29 cellular contexts compared by ENCODE assay signal in genomic region chr2:240163056-240163714, GRCh38. TPM values are rescaled to one million over a fixed set of nuclear protein-coding genes. Genes with fewer than 3 reads are reported as not detected.
"Had no signal": no experiment of that assay in that cellular context is flagged by ENCODE, and none has a peak within 500 bp of the region (broad histone marks: within the 10 kb centered on the region; RNA-seq: fewer than 3 reads in every experiment).

No MANE protein-coding gene starts in this region.

- H3K9me3 Mint-ChIP-seq: activated T-cell treated with anti-CD3 and anti-CD28 coated beads, Interleukin-2, amount 50 U/mL, for 4 hours had no signal

- H3K4me3 Mint-ChIP-seq: activated CD4-positive, alpha-beta memory T cell treated with anti-CD3 and anti-CD28 coated beads for 36 hours; activated CD4-positive, alpha-beta T cell treated with anti-CD3 and anti-CD28 coated beads, Interleukin-2, amount 10 ng/mL, durations not matched to agents 7 days and 5 days; activated naive CD4-positive, alpha-beta T cell treated with anti-CD3 and anti-CD28 coated beads for 36 hours; activated T-cell treated with anti-CD3 and anti-CD28 coated beads, Interleukin-2, amount 50 U/mL, for 4 hours had no signal

- H3K27me3 Mint-ChIP-seq: activated CD4-positive, alpha-beta T cell treated with anti-CD3 and anti-CD28 coated beads, Interleukin-2, amount 10 ng/mL, durations not matched to agents 7 days and 5 days had no signal

- DNase-seq: activated CD4-positive, alpha-beta memory T cell treated with anti-CD3 and anti-CD28 coated beads for 36 hours; activated CD4-positive, alpha-beta T cell treated with anti-CD3 and anti-CD28 coated beads, Interleukin-2, amount 10 ng/mL, durations not matched to agents 7 days and 5 days; activated CD4-positive, CD25-positive, alpha-beta regulatory T cell; activated CD8-positive, alpha-beta memory T cell treated with anti-CD3 and anti-CD28 coated beads for 24 hours; activated effector memory CD4-positive, alpha-beta T cell treated with anti-CD3 and anti-CD28 coated beads, Interleukin-2, amount 50 U/mL, for 16 hours; activated naive CD4-positive, alpha-beta T cell treated with anti-CD3 and anti-CD28 coated beads for 36 hours; activated T-cell treated with anti-CD3 and anti-CD28 coated beads, Interleukin-2, amount 50 U/mL, for 4 hours; body of pancreas; IMR-90; KBM-7; NCI-H1092; NCI-H1417; NCI-H1930; NCI-H2171 treated with DMSO at 0.1 percent for 48 hours; NCI-H345; NCI-H510A; NCI-H526 treated with DMSO at 0.1 percent for 48 hours; NCI-H82; SJCRH30; SK-N-SH; T-helper 1 cell had no signal

- H3K4me1 Mint-ChIP-seq: activated CD4-positive, alpha-beta T cell treated with anti-CD3 and anti-CD28 coated beads, Interleukin-2, amount 10 ng/mL, durations not matched to agents 7 days and 5 days had no signal

- ATAC-seq: activated T-cell treated with anti-CD3 and anti-CD28 coated beads, Interleukin-2, amount 50 U/mL, for 4 hours; body of pancreas; Right ventricle myocardium inferior had no signal

- H3K36me3 Mint-ChIP-seq: activated CD4-positive, alpha-beta memory T cell treated with anti-CD3 and anti-CD28 coated beads for 36 hours had no signal

- H3K27ac ChIP-seq: ascending aorta, body of pancreas, SJCRH30, VCaP had no signal

- H3K27me3 ChIP-seq: ascending aorta, body of pancreas, SJCRH30 had no signal

- H3K9ac ChIP-seq: SK-N-SH had no signal

- H3K4me1 ChIP-seq: ascending aorta, body of pancreas, SJCRH30 had no signal

- H3K4me3 ChIP-seq: ascending aorta, body of pancreas, SJCRH30 had no signal

- H3K27ac Mint-ChIP-seq: activated CD4-positive, alpha-beta memory T cell treated with anti-CD3 and anti-CD28 coated beads for 36 hours; activated CD4-positive, alpha-beta T cell treated with anti-CD3 and anti-CD28 coated beads, Interleukin-2, amount 10 ng/mL, durations not matched to agents 7 days and 5 days; activated naive CD4-positive, alpha-beta T cell treated with anti-CD3 and anti-CD28 coated beads for 36 hours had no signal

- H3K9me3 ChIP-seq: ascending aorta, body of pancreas, SJCRH30, SK-N-SH had no signal

- H3K4me2 ChIP-seq: SK-N-SH had no signal

- H3K36me3 ChIP-seq: ascending aorta, SJCRH30 had no signal

RNA-seq across cellular contexts. Expression of gene OTOS, which starts 22.7 kb away (rescaled TPM):
- total RNA-seq: activated CD4-positive, alpha-beta memory T cell treated with anti-CD3 and anti-CD28 coated beads for 36 hours; activated CD4-positive, alpha-beta T cell treated with anti-CD3 and anti-CD28 coated beads, Interleukin-2, amount 10 ng/mL, durations not matched to agents 7 days and 5 days; activated naive CD4-positive, alpha-beta T cell treated with anti-CD3 and anti-CD28 coated beads for 36 hours; activated T-cell treated with anti-CD3 and anti-CD28 coated beads, Interleukin-2, amount 50 U/mL, for 4 hours; ascending aorta; body of pancreas; bronchial epithelial cell; IMR-90; LHCN-M2; M059J; OCI-LY7; Right ventricle myocardium inferior; SJCRH30; T-helper 2 cell treated with Interferon-gamma antibody and Interleukin-4, amounts not matched to agents 100 ng/mL and 5 ng/mL, for 36 hours had no signal
- polyA plus RNA-seq: SK-N-SH had no signal
